In genomic region chr7:158076656-158077055, GRCh38 we compare ENCODE assay signal across 24 cellular contexts.
"Had no signal": no experiment of that assay in that cellular context is flagged by ENCODE, and none has a peak within 500 bp of the region (broad histone marks: within the 10 kb centered on the region; RNA-seq: fewer than 3 reads in every experiment).

No MANE protein-coding gene starts in this region.

- H3K4me2 ChIP-seq: smooth muscle cell had no signal

- H3K9me3 Mint-ChIP-seq: effector memory CD8-positive, alpha-beta T cell; natural killer cell treated with Interleukin-12 subunit alpha and Interleukin-12 subunit beta and Interleukin-15 and Interleukin-18, amount 100 ng/mL, for 72 hours; type B pancreatic cell had no signal

- H3K36me3 ChIP-seq: esophagus squamous epithelium, heart right ventricle, left ventricle myocardium inferior, lower lobe of right lung, ovary, right atrium auricular region, tibial artery had no signal

- H3K27ac Mint-ChIP-seq: effector memory CD8-positive, alpha-beta T cell; natural killer cell treated with Interleukin-12 subunit alpha and Interleukin-12 subunit beta and Interleukin-15 and Interleukin-18, amount 100 ng/mL, for 72 hours; stimulated activated effector memory CD8-positive, alpha-beta T cell treated with anti-CD3 and anti-CD28 coated beads, Interleukin-12 subunit alpha, Interleukin-12 subunit beta, amount 100 ng/mL, for 72 hours; type B pancreatic cell had no signal

- H3K27me3 ChIP-seq: ovary, right atrium auricular region had no signal

- H3K36me3 Mint-ChIP-seq: naive B cell; natural killer cell treated with Interleukin-12 subunit alpha and Interleukin-12 subunit beta and Interleukin-15 and Interleukin-18, amount 100 ng/mL, for 72 hours; type B pancreatic cell had no signal

- H3K27me3 Mint-ChIP-seq: effector memory CD8-positive, alpha-beta T cell; naive B cell; natural killer cell treated with Interleukin-12 subunit alpha and Interleukin-12 subunit beta and Interleukin-15 and Interleukin-18, amount 100 ng/mL, for 72 hours; type B pancreatic cell had no signal

- H3K4me3 ChIP-seq: esophagus squamous epithelium, heart right ventricle, left ventricle myocardium inferior, lower lobe of right lung, ovary, right atrium auricular region, smooth muscle cell, stomach, tibial artery had no signal

- H3K9me3 ChIP-seq: esophagus squamous epithelium, heart right ventricle, left ventricle myocardium inferior, lower lobe of right lung, ovary, right atrium auricular region, stomach, tibial artery had no signal

- H3K4me1 ChIP-seq: esophagus squamous epithelium, heart right ventricle, left ventricle myocardium inferior, lower lobe of right lung, right atrium auricular region, stomach, tibial artery had no signal

- H3K27ac ChIP-seq: esophagus squamous epithelium, heart right ventricle, left ventricle myocardium inferior, lower lobe of right lung, ovary, right atrium auricular region, stomach, tibial artery had no signal

- H3K4me1 Mint-ChIP-seq: naive B cell; stimulated activated effector memory CD8-positive, alpha-beta T cell treated with anti-CD3 and anti-CD28 coated beads, Interleukin-12 subunit alpha, Interleukin-12 subunit beta, amount 100 ng/mL, for 72 hours had no signal

- H3K4me3 Mint-ChIP-seq: effector memory CD8-positive, alpha-beta T cell; naive B cell; natural killer cell treated with Interleukin-12 subunit alpha and Interleukin-12 subunit beta and Interleukin-15 and Interleukin-18, amount 100 ng/mL, for 72 hours; stimulated activated effector memory CD8-positive, alpha-beta T cell treated with anti-CD3 and anti-CD28 coated beads, Interleukin-12 subunit alpha, Interleukin-12 subunit beta, amount 100 ng/mL, for 72 hours; type B pancreatic cell had no signal

- DNase-seq: cortex of kidney; effector memory CD8-positive, alpha-beta T cell; erythroblast; esophagus squamous epithelium; foreskin melanocyte; glutamatergic neuron; heart right ventricle; hippocampal formation; left cardiac atrium; left ventricle myocardium inferior; lower lobe of right lung; naive B cell; occipital lobe; ovary; stimulated activated CD4-positive, alpha-beta T cell treated with anti-CD3 and anti-CD28 coated beads, Interleukin-2, amount 100 ng/mL, for 24 hours; stimulated activated CD4-positive, alpha-beta T cell treated with anti-CD3 and anti-CD28 coated beads, Interleukin-4, amount 100 ng/mL, for 24 hours; stimulated activated naive CD4-positive, alpha-beta T cell treated with Interleukin-2 at 50 U/mL for 16 hours; stomach had no signal
